In genomic region chr17:65434251-65434650, GRCh38 we compare ENCODE assay signal across 27 cellular contexts.
A peak's percentile ranks its signal among the peaks of the same experiment; 100 is the strongest.
DNase-seq lines count a peak whose midpoint lies in the region; ATAC-seq, FAIRE-seq and TF ChIP-seq lines count a peak whose summit lies in the region.
"Had no signal": no experiment of that assay in that cellular context is flagged by ENCODE, and none has a peak within 500 bp of the region (broad histone marks: within the 10 kb centered on the region; RNA-seq: fewer than 3 reads in every experiment).

No MANE protein-coding gene starts in this region.

- 34% methylated on average over 7 of the region's 7 CpGs for WGBS in HepG2 (ENCODE audit: low lambda C conversion rate)
- 53% methylated on average over 6 of the region's 7 CpGs for WGBS in right lobe of liver (ENCODE audit: insufficient coverage, low coverage, low lambda C conversion rate, missing lambda C conversion rate)

- intact Hi-C loops in HepG2 (cut with micrococcal nuclease; ENCODE audit: unreplicated experiment) (no loop called here), right lobe of liver (cut with DNase I) (no loop called here)

- H3K36me3 ChIP-seq in HepG2 (replicated peaks in 1 of 2; ENCODE audit: control insufficient read depth in 1 of 2, insufficient read depth in 2 of 2, low read length in 2 of 2) (no peaks in the 10 kb centered on the region), right lobe of liver (no peaks in the 10 kb centered on the region)
- no peaks in the 10 kb centered on the region for H3K36me3 ChIP-seq in effector memory CD4-positive, alpha-beta T cell (ENCODE audit: control insufficient read depth, insufficient read depth, low read length)
- H3K36me3 ChIP-seq: heart right ventricle, left ventricle myocardium inferior, transverse colon had no signal

- no peak for TF ChIP-seq EP300 in HepG2 (IDR thresholded peaks at IDR 0.05; ENCODE audit: low read depth in 2 of 2, low read length in 2 of 2)
- no peak for TF ChIP-seq EP300 in HepG2 (CRISPR knock-in tag; IDR thresholded peaks at IDR 0.05; ENCODE audit: borderline replicate concordance)

- H3K79me2 ChIP-seq in HepG2 (ENCODE audit: insufficient read depth, low read length): no peaks in the 10 kb centered on the region

- no peak for TF ChIP-seq RAD21 in HepG2 (CRISPR knock-in tag; IDR thresholded peaks at IDR 0.05)

- no peak for TF ChIP-seq POLR2A in HepG2 (IDR thresholded peaks at IDR 0.05; ENCODE audit: insufficient read depth in 1 of 2, low read depth in 2 of 2, low read length in 2 of 2)
- TF ChIP-seq POLR2A in right lobe of liver (IDR thresholded peaks at IDR 0.05): no peak

- peak overlapping the region; percentile 60 for H3K27ac Mint-ChIP-seq in activated naive CD8-positive, alpha-beta T cell treated with anti-CD3 and anti-CD28 coated beads, Interleukin-2, amount 50 U/mL, for 24 hours
- H3K27ac Mint-ChIP-seq: activated CD4-positive, alpha-beta T cell treated with anti-CD3 and anti-CD28 coated beads, Interleukin-2, amount 10 ng/mL, durations not matched to agents 7 days and 5 days; activated naive CD4-positive, alpha-beta T cell treated with anti-CD3 and anti-CD28 coated beads, Interleukin-2, amount 50 U/mL, for 72 hours; H9 had no signal

- DNase-seq in HepG2 (ENCODE audit: low spot score) (no peak), right lobe of liver (no peak), myocyte (ENCODE audit: low read depth) (peak; percentile 48), T-helper 2 cell (no peak), DMS53 (lab: John Stamatoyannopoulos, UW) (no peak)
- DNase-seq in activated naive CD8-positive, alpha-beta T cell treated with anti-CD3 and anti-CD28 coated beads, Interleukin-2, amount 50 U/mL, for 24 hours: no peak
- no peak for DNase-seq in effector memory CD4-positive, alpha-beta T cell
- DNase-seq: 8988T; activated CD4-positive, alpha-beta T cell treated with anti-CD3 and anti-CD28 coated beads, Interleukin-2, amount 10 ng/mL, durations not matched to agents 7 days and 5 days; activated T-cell treated with anti-CD3 and anti-CD28 coated beads, Interleukin-2, amount 50 U/mL, for 48 hours; DMS79; H9; heart right ventricle; left ventricle myocardium inferior; midbrain; NCI-H1105; NCI-H2029; NCI-H69; RPMI8226; SK-N-SH; transverse colon had no signal

- CTCF ChIA-PET in HepG2 (lab: Yijun Ruan, JAX; ENCODE audit: low intra/inter-chr PET ratio, low total read pairs): no interaction called here

- peaks cover 22% of the 10 kb centered on the region for H3K27me3 Mint-ChIP-seq in activated naive CD8-positive, alpha-beta T cell treated with anti-CD3 and anti-CD28 coated beads, Interleukin-2, amount 50 U/mL, for 24 hours

- no peak overlapping the region for H3K4me2 ChIP-seq in HepG2 (ENCODE audit: low read depth, low read length)
- H3K4me2 ChIP-seq: SK-N-SH had no signal

- BruUV-seq in HepG2 (replicated peaks; lab: Mats Ljungman, UMichigan): no TSS peak

- in situ Hi-C loops in HepG2 (cut with HindIII; ENCODE audit: extremely low pct_ligation_motif_present, low pct_unique_long_range_greater_than_20kb): no loop called here

- H3K36me3 Mint-ChIP-seq in activated naive CD8-positive, alpha-beta T cell treated with anti-CD3 and anti-CD28 coated beads, Interleukin-2, amount 50 U/mL, for 24 hours (ENCODE audit: low read depth): peaks cover 12% of the 10 kb centered on the region
- H3K36me3 Mint-ChIP-seq: brain had no signal

- no peak overlapping the region for H3K4me3 Mint-ChIP-seq in activated naive CD8-positive, alpha-beta T cell treated with anti-CD3 and anti-CD28 coated beads, Interleukin-2, amount 50 U/mL, for 24 hours
- H3K4me3 Mint-ChIP-seq: activated CD4-positive, alpha-beta T cell treated with anti-CD3 and anti-CD28 coated beads, Interleukin-2, amount 10 ng/mL, durations not matched to agents 7 days and 5 days; brain; H9 had no signal

- POLR2A ChIA-PET in HepG2 (lab: Yijun Ruan, JAX): no interaction called here

- FAIRE-seq in HepG2 (lab: Jason Lieb, UNC): no peak
- FAIRE-seq: GM12878 had no signal

- H3K4me1 Mint-ChIP-seq in activated naive CD8-positive, alpha-beta T cell treated with anti-CD3 and anti-CD28 coated beads, Interleukin-2, amount 50 U/mL, for 24 hours: peaks cover 31% of the 10 kb centered on the region

- H3K27me3 ChIP-seq in HepG2 (ENCODE audit: control insufficient read depth in 1 of 2, insufficient read depth in 2 of 2, low read length in 2 of 2) (peaks cover 0 to 2% of the 10 kb centered on the region in 2 experiments; a peak in 1 of 5 replicates), right lobe of liver (no peaks in the 10 kb centered on the region)
- H3K27me3 ChIP-seq in effector memory CD4-positive, alpha-beta T cell (replicated peaks; ENCODE audit: control insufficient read depth, insufficient read depth, low read length, poor library complexity, severe bottlenecking): no peaks in the 10 kb centered on the region
- H3K27me3 ChIP-seq: foreskin keratinocyte had no signal

- peaks cover 14% of the 10 kb centered on the region for H3K4me1 ChIP-seq in HepG2 (ENCODE audit: insufficient read depth, low read length)
- no peaks in the 10 kb centered on the region for H3K4me1 ChIP-seq in right lobe of liver
- peaks cover 3% of the 10 kb centered on the region for H3K4me1 ChIP-seq in effector memory CD4-positive, alpha-beta T cell (ENCODE audit: control insufficient read depth, insufficient read depth, low read length, poor library complexity, severe bottlenecking)
- H3K4me1 ChIP-seq: foreskin keratinocyte, heart right ventricle had no signal

- H3K27ac ChIP-seq in HepG2 (ENCODE audit: extremely low read length, insufficient read depth, low read length): no peak overlapping the region
- H3K27ac ChIP-seq in right lobe of liver: no peak overlapping the region
- no peak overlapping the region for H3K27ac ChIP-seq in effector memory CD4-positive, alpha-beta T cell (ENCODE audit: insufficient read depth, low read length, poor library complexity, severe bottlenecking)
- H3K27ac ChIP-seq: foreskin keratinocyte, heart right ventricle, HL-60, left ventricle myocardium inferior, transverse colon had no signal

- no peaks in the 10 kb centered on the region for H4K20me1 ChIP-seq in HepG2 (ENCODE audit: insufficient read depth, low read length)

- H3K9ac ChIP-seq in HepG2 (ENCODE audit: insufficient read depth, low read depth, low read length): no peak overlapping the region
- H3K9ac ChIP-seq: SK-N-SH had no signal

- H3K9me3 ChIP-seq in HepG2 (ENCODE audit: low read length) (no peaks in the 10 kb centered on the region; the same call in 1 of the 2 replicates), right lobe of liver (no peaks in the 10 kb centered on the region)
- no peaks in the 10 kb centered on the region for H3K9me3 ChIP-seq in effector memory CD4-positive, alpha-beta T cell (ENCODE audit: control insufficient read depth, low read length)
- H3K9me3 ChIP-seq: SK-N-SH had no signal

- ATAC-seq in HepG2 (no peak), right lobe of liver (no peak), HG03175 (IDR thresholded peaks at IDR 0.05; ENCODE audit: unreplicated experiment) (no peak)
- no peak for ATAC-seq in activated naive CD8-positive, alpha-beta T cell treated with anti-CD3 and anti-CD28 coated beads, Interleukin-2, amount 50 U/mL, for 24 hours
- ATAC-seq: foreskin keratinocyte, GM12878, heart right ventricle had no signal

- H3K4me3 ChIP-seq in HepG2 (replicated peaks in 1 of 3; ENCODE audit: insufficient read depth in 1 of 3, low read depth in 2 of 3, low read length in 3 of 3) (no peak overlapping the region), right lobe of liver (no peak overlapping the region)
- no peak overlapping the region for H3K4me3 ChIP-seq in effector memory CD4-positive, alpha-beta T cell (ENCODE audit: insufficient read depth, low read depth, low read length, poor library complexity, severe bottlenecking)
- H3K4me3 ChIP-seq: GM12878, heart right ventricle, left ventricle myocardium inferior, transverse colon had no signal

- H3K9me3 Mint-ChIP-seq in activated naive CD8-positive, alpha-beta T cell treated with anti-CD3 and anti-CD28 coated beads, Interleukin-2, amount 50 U/mL, for 24 hours: peaks cover 24% of the 10 kb centered on the region

- no peak for TF ChIP-seq CTCF in HepG2 (CRISPR knock-in tag; IDR thresholded peaks at IDR 0.05)
- no peak for TF ChIP-seq CTCF in right lobe of liver (IDR thresholded peaks at IDR 0.05)

- no peak overlapping the region for H2AFZ ChIP-seq in HepG2 (ENCODE audit: low read length)

TF ChIP-seq in HepG2, 621 proteins besides CTCF, POLR2A, EP300 and RAD21:
- no peak for TF ChIP-seq MEIS2 (CRISPR knock-in tag; IDR thresholded peaks at IDR 0.05)
- peak; percentile 22; the same call in 1 of the 2 replicates for TF ChIP-seq ZNF12 (CRISPR knock-in tag; IDR thresholded peaks at IDR 0.05)
- TF ChIP-seq PHB2 (IDR thresholded peaks at IDR 0.05; ENCODE audit: partially characterized antibody): no peak
